Comparison of ENCODE assay signal across 10 cellular contexts in genomic region chr17:44688200-44688599, GRCh38. TPM values are rescaled to one million over a fixed set of nuclear protein-coding genes. Genes with fewer than 3 reads are reported as not detected.
DNase-seq lines count a peak whose midpoint lies in the region; ATAC-seq and TF ChIP-seq lines count a peak whose summit lies in the region.
"Had no signal": no experiment of that assay in that cellular context is flagged by ENCODE, and none has a peak within 500 bp of the region (broad histone marks: within the 10 kb centered on the region; RNA-seq: fewer than 3 reads in every experiment).

No MANE protein-coding gene starts in this region.

- H2BK12ac ChIP-seq in trophoblast cell (ENCODE audit: low read length) = no peak overlapping the region

- no peak overlapping the region for H4K12ac ChIP-seq in trophoblast cell (ENCODE audit: low read depth, low read length)

- no peak overlapping the region for H4K91ac ChIP-seq in trophoblast cell (ENCODE audit: low read depth, low read length)

- H3F3A ChIP-seq in MM.1S (ENCODE audit: insufficient read depth, low read length) = peaks cover 8% of the 10 kb centered on the region; the same call in 1 of the 2 replicates

- H3K79me2 ChIP-seq in MM.1S (ENCODE audit: low read length) (peaks cover 31% of the 10 kb centered on the region), trophoblast cell (ENCODE audit: control insufficient read depth, insufficient read depth, low read length, poor library complexity) (peaks cover 8% of the 10 kb centered on the region)

- H3K4me1 ChIP-seq in MM.1S (ENCODE audit: low read length) = peaks cover 12% of the 10 kb centered on the region
- H3K4me1 ChIP-seq in endocrine pancreas (ENCODE audit: control insufficient read depth, insufficient read depth, low read length) = peaks cover 7% of the 10 kb centered on the region
- H3K4me1 ChIP-seq in trophoblast cell (ENCODE audit: control insufficient read depth in 1 of 2, insufficient read depth in 2 of 2, low read length in 2 of 2) = peaks cover 0 to 7% of the 10 kb centered on the region in 2 experiments
- H3K4me1 ChIP-seq in esophagus squamous epithelium = peaks cover 5 to 33% (median 8%) of the 10 kb centered on the region in 3 donors

- no peak overlapping the region for H2AK5ac ChIP-seq in trophoblast cell (ENCODE audit: low read length)

- no peak overlapping the region for H4K8ac ChIP-seq in trophoblast cell (ENCODE audit: low read depth, low read length)

- H2BK5ac ChIP-seq in trophoblast cell (ENCODE audit: low read depth, low read length, poor library complexity) = no peak overlapping the region

- peak overlapping the region; percentile 37 for H3K4ac ChIP-seq in trophoblast cell (ENCODE audit: low read depth, low read length)

- no peak for TF ChIP-seq POLR2A in esophagus squamous epithelium (IDR thresholded peaks at IDR 0.05)

- H4K20me1 ChIP-seq in MM.1S (ENCODE audit: insufficient read depth, low read length) = no peaks in the 10 kb centered on the region

- intact Hi-C loops in esophagus squamous epithelium (cut with DNase I) = loop anchor here (10.0 kb wide), 1 partner anchor 63 kb away; no protein-coding TSS in a partner anchor

- H3K9me3 ChIP-seq in MM.1S (replicated peaks; ENCODE audit: insufficient read depth, low read length) = no peaks in the 10 kb centered on the region
- H3K9me3 ChIP-seq in endocrine pancreas (ENCODE audit: control insufficient read depth, low read length) = no peaks in the 10 kb centered on the region
- no peaks in the 10 kb centered on the region for H3K9me3 ChIP-seq in trophoblast cell (ENCODE audit: insufficient read depth, low read depth, low read length)
- H3K9me3 ChIP-seq in esophagus squamous epithelium = no peaks in the 10 kb centered on the region

- H3K9ac ChIP-seq in MM.1S (ENCODE audit: low read length) (peak overlapping the region; percentile 80; the same call in 1 of the 2 replicates), endocrine pancreas (ENCODE audit: control insufficient read depth, insufficient read depth, low read length) (no peak overlapping the region), trophoblast cell (ENCODE audit: low read length) (no peak overlapping the region)

- no peak overlapping the region for H3K18ac ChIP-seq in trophoblast cell (ENCODE audit: low read length)

- H3K27ac ChIP-seq in MM.1S (ENCODE audit: low read length) = no peak overlapping the region
- H3K27ac ChIP-seq in trophoblast cell (ENCODE audit: low read depth, low read length) = no peak overlapping the region
- no peak overlapping the region for H3K27ac ChIP-seq in esophagus squamous epithelium

- H2AFZ ChIP-seq in MM.1S (ENCODE audit: low read length) = no peak overlapping the region
- H2AFZ ChIP-seq in trophoblast cell (ENCODE audit: insufficient read depth, low read length, poor library complexity) = no peak overlapping the region

- H3K27me3 ChIP-seq in MM.1S (replicated peaks; ENCODE audit: insufficient read depth, low read length) (no peaks in the 10 kb centered on the region), endocrine pancreas (ENCODE audit: control insufficient read depth, insufficient read depth, low read length) (no peaks in the 10 kb centered on the region), trophoblast cell (ENCODE audit: insufficient read depth, low read length) (no peaks in the 10 kb centered on the region), esophagus squamous epithelium (no peaks in the 10 kb centered on the region)

- H3K14ac ChIP-seq in trophoblast cell (ENCODE audit: low read length) = no peak overlapping the region

- no peak for ATAC-seq in HG03135 (IDR thresholded peaks at IDR 0.05; ENCODE audit: unreplicated experiment)
- ATAC-seq in HG02973 (IDR thresholded peaks at IDR 0.05; ENCODE audit: unreplicated experiment) = no peak
- ATAC-seq: left lobe of liver had no signal

- no peak overlapping the region for H3K23ac ChIP-seq in trophoblast cell (ENCODE audit: low read length)

- H3K4me2 ChIP-seq in MM.1S (ENCODE audit: low read depth, low read length) = peak overlapping the region; percentile 98; the same call in 1 of the 2 replicates
- no peak overlapping the region for H3K4me2 ChIP-seq in trophoblast cell (ENCODE audit: low read length)

- no peak overlapping the region for H2BK120ac ChIP-seq in trophoblast cell (ENCODE audit: insufficient read depth, low read length, poor library complexity)

- TF ChIP-seq CTCF in MM.1S (IDR thresholded peaks at IDR 0.05; ENCODE audit: low read length) (no peak), esophagus squamous epithelium (IDR thresholded peaks at IDR 0.05) (no peak)

- H3K9me2 ChIP-seq in MM.1S (replicated peaks; ENCODE audit: insufficient read depth, low read length) = no peaks in the 10 kb centered on the region

- WGBS in trophoblast cell (ENCODE audit: extremely low coverage, insufficient coverage, insufficient read length) = no CpG with 5 or more reads among the region's 2 CpGs
- 80 to 82% methylated on average over 2 of the region's 2 CpGs for WGBS in esophagus squamous epithelium, 2 donors

- H3K36me3 ChIP-seq in MM.1S (replicated peaks; ENCODE audit: insufficient read depth, low read length) = no peaks in the 10 kb centered on the region
- H3K36me3 ChIP-seq in endocrine pancreas (ENCODE audit: control insufficient read depth, insufficient read depth, low read length) = no peaks in the 10 kb centered on the region
- peaks cover 0 to 7% of the 10 kb centered on the region in 2 experiments for H3K36me3 ChIP-seq in trophoblast cell (ENCODE audit: control insufficient read depth in 1 of 2, insufficient read depth in 2 of 2, low read length in 2 of 2)
- H3K36me3 ChIP-seq in esophagus squamous epithelium = peaks cover 0 to 35% (median 0%) of the 10 kb centered on the region in 3 donors

- H3K79me1 ChIP-seq in trophoblast cell (ENCODE audit: low read length) = peaks cover 8% of the 10 kb centered on the region

- DNase-seq in MM.1S (no peak), trophoblast cell (peak in 1 of 2 donors; percentile 45), esophagus squamous epithelium (lab: John Stamatoyannopoulos, UW) (no peak)
- DNase-seq: NCI-H526 treated with DMSO at 0.1 percent for 48 hours had no signal

- peak overlapping the region; percentile 86; the same call in 1 of the 2 replicates for H3K4me3 ChIP-seq in GM08714 (ENCODE audit: low read length)
- H3K4me3 ChIP-seq in MM.1S (ENCODE audit: low read length) = 0 out of 2 replicates have a peak overlapping the region, but pooled peaks have one; percentile 94
- H3K4me3 ChIP-seq in endocrine pancreas (ENCODE audit: control insufficient read depth, insufficient read depth, low read length) = peak overlapping the region; percentile 76
- H3K4me3 ChIP-seq in trophoblast cell (ENCODE audit: low read depth, low read length) = no peak overlapping the region
- H3K4me3 ChIP-seq in esophagus squamous epithelium = peak overlapping the region in 1 of 4 donors; percentile 61

RNA-seq across cellular contexts. Expression of gene CCDC43, which starts 1.4 kb away (rescaled TPM):
- 25.3 and 25.7 TPM in 2 replicates for polyA plus RNA-seq in trophoblast cell (2013)
- 10 to 100 TPM; 10.2 to 23.0 (median 19.7) TPM for total RNA-seq in esophagus squamous epithelium

RNA-seq across cellular contexts. Expression of gene DBF4B, which starts 20.3 kb away (rescaled TPM):
- 10.6 and 11.1 TPM in 2 replicates for polyA plus RNA-seq in trophoblast cell (2013)
- 1 to 10 TPM; 1.9 to 5.3 (median 3.8) TPM for total RNA-seq in esophagus squamous epithelium

RNA-seq across cellular contexts. Expression of gene MEIOC, which starts 31.9 kb away (rescaled TPM):
- polyA plus RNA-seq in trophoblast cell (2013) = 0.14 and 0.29 TPM in 2 replicates
- under 1 TPM in 1 of 4 donors, not detected in 3; under 0.01 TPM for total RNA-seq in esophagus squamous epithelium
- total RNA-seq: left lobe of liver, M059J had no signal
